Comparison of ENCODE assay signal across 16 cellular contexts in genomic region chr22:38481162-38481870, GRCh38. TPM values are rescaled to one million over a fixed set of nuclear protein-coding genes. Genes with fewer than 3 reads are reported as not detected.
A peak's percentile ranks its signal among the peaks of the same experiment; 100 is the strongest.
DNase-seq lines count a peak whose midpoint lies in the region; ATAC-seq and TF ChIP-seq lines count a peak whose summit lies in the region.
"Had no signal": no experiment of that assay in that cellular context is flagged by ENCODE, and none has a peak within 500 bp of the region (broad histone marks: within the 10 kb centered on the region; RNA-seq: fewer than 3 reads in every experiment).

No MANE protein-coding gene starts in this region.

- H3K27me3 Mint-ChIP-seq in activated T-helper 17 cell treated with anti-CD3 and anti-CD28 coated beads, Interleukin-2, amount 50 U/mL, for 72 hours, result no peaks in the 10 kb centered on the region
- no peaks in the 10 kb centered on the region for H3K27me3 Mint-ChIP-seq in type B pancreatic cell

- H3K9me3 ChIP-seq in right cardiac atrium (ENCODE audit: control insufficient read depth, low read length), result no peaks in the 10 kb centered on the region
- no peaks in the 10 kb centered on the region for H3K9me3 ChIP-seq in lower lobe of right lung
- H3K9me3 ChIP-seq: BLaER1 treated with 17β-estradiol and CSF1 and Interleukin-3, amounts not matched to agents 10 nM and 100 nM had no signal

- intact Hi-C loops in right cardiac atrium (cut with DNase I), result no loop called here
- intact Hi-C loops in cardiac septum (cut with DNase I), result no loop called here
- intact Hi-C loops in lower lobe of right lung (cut with DNase I), result no loop called here

- H3K4me1 ChIP-seq in right cardiac atrium (ENCODE audit: control insufficient read depth, insufficient read depth, low read length) (no peaks in the 10 kb centered on the region), lower lobe of right lung (peaks cover 11% of the 10 kb centered on the region)

- TF ChIP-seq CTCF in lower lobe of right lung (IDR thresholded peaks at IDR 0.05), result no peak
- no peak for TF ChIP-seq CTCF in type B pancreatic cell (conservative IDR thresholded peaks at IDR 0.05)

- peaks cover 70% of the 10 kb centered on the region for H3K36me3 Mint-ChIP-seq in activated T-helper 17 cell treated with anti-CD3 and anti-CD28 coated beads, Interleukin-2, amount 50 U/mL, for 72 hours (ENCODE audit: low read depth)
- H3K36me3 Mint-ChIP-seq in type B pancreatic cell, result peaks cover 49% of the 10 kb centered on the region

- peak overlapping the region; percentile 20 for H3K27ac Mint-ChIP-seq in activated T-helper 17 cell treated with anti-CD3 and anti-CD28 coated beads, Interleukin-2, amount 50 U/mL, for 72 hours
- peak overlapping the region; percentile 52 for H3K27ac Mint-ChIP-seq in type B pancreatic cell
- H3K27ac Mint-ChIP-seq: T-helper 2 cell treated with Interferon-gamma antibody and Interleukin-4, amounts not matched to agents 5 μg/mL and 100 μg/mL, for 36 hours had no signal

- peaks cover 5% of the 10 kb centered on the region for H3K4me1 Mint-ChIP-seq in activated T-helper 17 cell treated with anti-CD3 and anti-CD28 coated beads, Interleukin-2, amount 50 U/mL, for 72 hours
- H3K4me1 Mint-ChIP-seq in type B pancreatic cell (ENCODE audit: unreplicated experiment), result peaks cover 13% of the 10 kb centered on the region

- ATAC-seq in right cardiac atrium (peak; percentile 13 to 15), lower lobe of right lung (peak; percentile 9 to 42)
- ATAC-seq in activated T-helper 17 cell treated with anti-CD3 and anti-CD28 coated beads, Interleukin-2, amount 50 U/mL, for 72 hours (replicated peaks), result no peak

- H3K27ac ChIP-seq in right cardiac atrium (ENCODE audit: low read length) (peak overlapping the region; percentile 43), lower lobe of right lung (no peak overlapping the region)
- H3K27ac ChIP-seq: BLaER1 treated with 17β-estradiol and CSF1 and Interleukin-3, amounts not matched to agents 10 nM and 100 nM had no signal

- H3K4me3 ChIP-seq in right cardiac atrium (ENCODE audit: low read length) (no peak overlapping the region), lower lobe of right lung (no peak overlapping the region)
- H3K4me3 ChIP-seq: BLaER1 treated with 17β-estradiol and CSF1 and Interleukin-3, amounts not matched to agents 10 nM and 100 nM had no signal

- DNase-seq in right cardiac atrium, result no peak
- DNase-seq in cardiac septum (ENCODE audit: low spot score), result no peak
- DNase-seq in lower lobe of right lung, result no peak
- DNase-seq in type B pancreatic cell (ENCODE audit: extremely low spot score, unreplicated experiment), result no peak
- DNase-seq in COLO668 (lab: John Stamatoyannopoulos, UW; ENCODE audit: unreplicated experiment), result no peak
- DNase-seq in activated CD4-positive, CD25-positive, alpha-beta regulatory T cell treated with anti-CD3 and anti-CD28 coated beads, Interleukin-2, amount 50 U/mL, for 72 hours, result no peak
- DNase-seq in stimulated activated CD4-positive, alpha-beta T cell treated with anti-CD3 and anti-CD28 coated beads, Interleukin-1b, Interleukin-23, amount 100 ng/mL, for 48 hours, result no peak
- DNase-seq: midbrain; NCI-H2029 treated with DMSO at 0.1 percent for 48 hours; NCI-H774; stimulated activated CD4-positive, alpha-beta T cell treated with anti-CD3 and anti-CD28 coated beads, Interleukin-2, amount 100 ng/mL, for 48 hours had no signal

- H3K27me3 ChIP-seq in right cardiac atrium (ENCODE audit: control insufficient read depth, insufficient read depth), result no peaks in the 10 kb centered on the region
- no peaks in the 10 kb centered on the region for H3K27me3 ChIP-seq in lower lobe of right lung (ENCODE audit: low read depth)
- H3K27me3 ChIP-seq: BLaER1 treated with 17β-estradiol and CSF1 and Interleukin-3, amounts not matched to agents 10 nM and 100 nM had no signal

- no peaks in the 10 kb centered on the region for H3K9me3 Mint-ChIP-seq in activated T-helper 17 cell treated with anti-CD3 and anti-CD28 coated beads, Interleukin-2, amount 50 U/mL, for 72 hours
- no peaks in the 10 kb centered on the region for H3K9me3 Mint-ChIP-seq in type B pancreatic cell
- H3K9me3 Mint-ChIP-seq: T-helper 2 cell treated with Interferon-gamma antibody and Interleukin-4, amounts not matched to agents 5 μg/mL and 100 μg/mL, for 36 hours had no signal

- H3K36me3 ChIP-seq in lower lobe of right lung, result peaks cover 66% of the 10 kb centered on the region

- no peak overlapping the region for H3K4me3 Mint-ChIP-seq in activated T-helper 17 cell treated with anti-CD3 and anti-CD28 coated beads, Interleukin-2, amount 50 U/mL, for 72 hours
- no peak overlapping the region for H3K4me3 Mint-ChIP-seq in type B pancreatic cell
- H3K4me3 Mint-ChIP-seq: T-helper 2 cell treated with Interferon-gamma antibody and Interleukin-4, amounts not matched to agents 5 μg/mL and 100 μg/mL, for 36 hours had no signal

- 94% methylated on average over 3 of the region's 3 CpGs for WGBS in right cardiac atrium

RNA-seq across cellular contexts. Expression of gene KDELR3, which starts 13.4 kb away (rescaled TPM):
- total RNA-seq in right cardiac atrium (1 to 10 TPM; 5.0 to 8.3 (median 7.4) TPM), cardiac septum (18.2 TPM), lower lobe of right lung (8.3 TPM), type B pancreatic cell (ENCODE audit: low replicate concordance) (10.6 and 24.2 TPM in 2 replicates)
- 7.9 TPM for polyA plus RNA-seq in right cardiac atrium
- under 1 TPM; 0.32 to 0.40 TPM for total RNA-seq in activated T-helper 17 cell treated with anti-CD3 and anti-CD28 coated beads, Interleukin-2, amount 50 U/mL, for 72 hours

RNA-seq across cellular contexts. Expression of gene DDX17, which starts 24.8 kb away (rescaled TPM):
- 100 to 1,000 TPM; 216 to 253 (median 238) TPM for total RNA-seq in right cardiac atrium
- polyA plus RNA-seq in right cardiac atrium, result 134 TPM
- 215 TPM for total RNA-seq in cardiac septum
- 100 to 1,000 TPM; 373 to 600 TPM for total RNA-seq in activated T-helper 17 cell treated with anti-CD3 and anti-CD28 coated beads, Interleukin-2, amount 50 U/mL, for 72 hours
- 457 TPM for total RNA-seq in lower lobe of right lung
- 377 and 531 TPM in 2 replicates for total RNA-seq in type B pancreatic cell (ENCODE audit: low replicate concordance)

RNA-seq across cellular contexts. Expression of gene KCNJ4, which starts 26.3 kb away (rescaled TPM):
- total RNA-seq in right cardiac atrium, result 10 to 100 TPM; 15.7 to 40.5 (median 31.3) TPM
- polyA plus RNA-seq in right cardiac atrium, result 40.4 TPM
- total RNA-seq in cardiac septum, result 67.8 TPM
- not detected for total RNA-seq in activated T-helper 17 cell treated with anti-CD3 and anti-CD28 coated beads, Interleukin-2, amount 50 U/mL, for 72 hours
- not detected for total RNA-seq in lower lobe of right lung
- total RNA-seq in type B pancreatic cell (ENCODE audit: low replicate concordance), result 1.3 and 2.0 TPM in 2 replicates
- total RNA-seq: dermis microvascular lymphatic vessel endothelial cell, pulmonary artery endothelial cell had no signal
